ENCODE assay signal across 1 cellular context in genomic region chr12:57744194-57744776, GRCh38.
TF ChIP-seq lines count a peak whose summit lies in the region.

No MANE protein-coding gene starts in this region.

TF ChIP-seq in K562, 482 proteins besides CTCF, POLR2A, EP300 and RAD21 (continued from another document and continues in another):
- TF ChIP-seq REST (CRISPR knock-in tag; IDR thresholded peaks at IDR 0.05; ENCODE audit: low read depth) = no peak
- TF ChIP-seq TCF3 (CRISPR knock-in tag; IDR thresholded peaks at IDR 0.05) = no peak
- TF ChIP-seq CSDE1 (IDR thresholded peaks at IDR 0.05) = peak in 1 of 2 experiments; percentile 87; a peak in 2 of 4 replicates
- TF ChIP-seq HNRNPLL (IDR thresholded peaks at IDR 0.05; ENCODE audit: low read depth, low read length, poor library complexity, severe bottlenecking) = no peak
- TF ChIP-seq GATA2 (CRISPR knock-in tag; IDR thresholded peaks at IDR 0.05) = no peak
- no peak for TF ChIP-seq MITF (IDR thresholded peaks at IDR 0.05)
- TF ChIP-seq FIP1L1 (IDR thresholded peaks at IDR 0.05; ENCODE audit: low read depth, low read length, poor library complexity, severe bottlenecking) = no peak
- no peak for TF ChIP-seq SREBF2 (CRISPR knock-in tag; IDR thresholded peaks at IDR 0.05)
- TF ChIP-seq MAFF (IDR thresholded peaks at IDR 0.05; ENCODE audit: low read length) = no peak
- no peak for TF ChIP-seq RFX1 (IDR thresholded peaks at IDR 0.05)
- TF ChIP-seq RAD51 (IDR thresholded peaks at IDR 0.05; ENCODE audit: borderline replicate concordance, low read depth) = no peak
- peak; percentile 96 for TF ChIP-seq ZBTB12 (CRISPR knock-in tag; IDR thresholded peaks at IDR 0.05)
- TF ChIP-seq XRCC3 (IDR thresholded peaks at IDR 0.05) = no peak
- TF ChIP-seq SP2 (IDR thresholded peaks at IDR 0.05; ENCODE audit: extremely low read depth, low read depth, low read length, poor library complexity, severe bottlenecking) = no peak
- TF ChIP-seq MEF2A (IDR thresholded peaks at IDR 0.05; ENCODE audit: control insufficient read depth, low read depth, low read length) = no peak
- TF ChIP-seq ZNF561 (CRISPR knock-in tag; conservative IDR thresholded peaks at IDR 0.05) = no peak
- no peak for TF ChIP-seq ZNF212 (CRISPR knock-in tag; IDR thresholded peaks at IDR 0.05)
- no peak for TF ChIP-seq NR2C1 (IDR thresholded peaks at IDR 0.05)
- TF ChIP-seq NR2C1 (tag; IDR thresholded peaks at IDR 0.05) = no peak
- TF ChIP-seq VEZF1 (CRISPR knock-in tag; IDR thresholded peaks at IDR 0.05) = peak; percentile 85
- TF ChIP-seq ARID3A (IDR thresholded peaks at IDR 0.05; ENCODE audit: borderline replicate concordance, low read depth, low read length) = no peak
- no peak for TF ChIP-seq PREB (CRISPR knock-in tag; IDR thresholded peaks at IDR 0.05)
- no peak for TF ChIP-seq PRPF4 (IDR thresholded peaks at IDR 0.05; ENCODE audit: insufficient read depth, low read depth, low read length, poor library complexity, severe bottlenecking)
- TF ChIP-seq PML (IDR thresholded peaks at IDR 0.05; ENCODE audit: low read length) = no peak
- no peak for TF ChIP-seq ERF (CRISPR knock-in tag; IDR thresholded peaks at IDR 0.05)
- peak; percentile 49 for TF ChIP-seq RBM22 (IDR thresholded peaks at IDR 0.05; ENCODE audit: low read depth, low read length, poor library complexity, severe bottlenecking)
- peak; percentile 24; the same call in 1 of the 2 replicates for TF ChIP-seq GABPB1 (CRISPR knock-in tag; IDR thresholded peaks at IDR 0.05)
- TF ChIP-seq ATF7 (IDR thresholded peaks at IDR 0.05) = no peak
- TF ChIP-seq ZNF224 (CRISPR knock-in tag; IDR thresholded peaks at IDR 0.05) = no peak
- TF ChIP-seq RERE (CRISPR knock-in tag; IDR thresholded peaks at IDR 0.05; ENCODE audit: borderline replicate concordance) = no peak
- no peak for TF ChIP-seq TAF7 (tag; IDR thresholded peaks at IDR 0.05)
- TF ChIP-seq E2F4 (CRISPR knock-in tag; IDR thresholded peaks at IDR 0.05; ENCODE audit: low read depth) = no peak
- no peak for TF ChIP-seq NFXL1 (CRISPR knock-in tag; IDR thresholded peaks at IDR 0.05)
